13 cellular contexts compared by ENCODE assay signal in genomic region chr7:24560772-24561171, GRCh38. TPM values are rescaled to one million over a fixed set of nuclear protein-coding genes. Genes with fewer than 3 reads are reported as not detected.
DNase-seq lines count a peak whose midpoint lies in the region; ATAC-seq and TF ChIP-seq lines count a peak whose summit lies in the region.
"Had no signal": no experiment of that assay in that cellular context is flagged by ENCODE, and none has a peak within 500 bp of the region (broad histone marks: within the 10 kb centered on the region; RNA-seq: fewer than 3 reads in every experiment).

No MANE protein-coding gene starts in this region.

- no peak for DNase-seq in activated T-cell treated with anti-CD3 and anti-CD28 coated beads, Interleukin-2, amount 50 U/mL, for 72 hours
- DNase-seq in activated T-cell treated with anti-CD3 and anti-CD28 coated beads, Interleukin-2, amount 50 U/mL, for 24 hours, result no peak
- no peak for DNase-seq in CD8-positive, alpha-beta T cell
- DNase-seq in activated CD8-positive, alpha-beta T cell treated with anti-CD3 and anti-CD28 coated beads, Interleukin-2, amount 10 ng/mL, durations not matched to agents 7 days and 5 days, result peak; percentile 23
- DNase-seq in neural crest cell (ENCODE audit: low read depth, low spot score), result no peak
- no peak for DNase-seq in activated T-helper 2 cell treated with anti-CD3 and anti-CD28 coated beads, Interferon-gamma antibody, Interleukin-2, Interleukin-4, amounts not matched to agents 10 μg/mL and 5 μg/mL and 100 μg/mL, durations not matched to agents 14 hours and 24 hours and 36 hours (ENCODE audit: low spot score)
- no peak for DNase-seq in activated CD4-positive, alpha-beta memory T cell treated with anti-CD3 and anti-CD28 coated beads, Interleukin-2, amount 10 ng/mL, durations not matched to agents 7 days and 5 days
- DNase-seq: DMS79, NCI-H1694 treated with DMSO at 0.1 percent for 48 hours had no signal

- H3K27me3 Mint-ChIP-seq in activated T-cell treated with anti-CD3 and anti-CD28 coated beads, Interleukin-2, amount 50 U/mL, for 72 hours (ENCODE audit: low read depth), result peaks cover 3% of the 10 kb centered on the region
- no peaks in the 10 kb centered on the region for H3K27me3 Mint-ChIP-seq in activated T-cell treated with anti-CD3 and anti-CD28 coated beads, Interleukin-2, amount 50 U/mL, for 24 hours
- no peaks in the 10 kb centered on the region for H3K27me3 Mint-ChIP-seq in CD8-positive, alpha-beta T cell (ENCODE audit: low read depth)
- H3K27me3 Mint-ChIP-seq in activated CD8-positive, alpha-beta T cell treated with anti-CD3 and anti-CD28 coated beads, Interleukin-2, amount 10 ng/mL, durations not matched to agents 7 days and 5 days (ENCODE audit: low read depth), result peaks cover 8% of the 10 kb centered on the region
- no peaks in the 10 kb centered on the region for H3K27me3 Mint-ChIP-seq in neural crest cell (ENCODE audit: low read depth)
- H3K27me3 Mint-ChIP-seq in activated T-helper 2 cell treated with anti-CD3 and anti-CD28 coated beads, Interferon-gamma antibody, Interleukin-2, Interleukin-4, amounts not matched to agents 10 μg/mL and 5 μg/mL and 100 μg/mL, durations not matched to agents 14 hours and 24 hours and 36 hours (ENCODE audit: low read depth), result peaks cover 28% of the 10 kb centered on the region
- H3K27me3 Mint-ChIP-seq in activated CD4-positive, alpha-beta memory T cell treated with anti-CD3 and anti-CD28 coated beads, Interleukin-2, amount 10 ng/mL, durations not matched to agents 7 days and 5 days, result peaks cover 11% of the 10 kb centered on the region

- no peak overlapping the region for H3K4me3 ChIP-seq in CD8-positive, alpha-beta T cell (ENCODE audit: low read depth, low read length)
- H3K4me3 ChIP-seq: BLaER1, K562 had no signal

- H3K4me1 Mint-ChIP-seq in activated T-cell treated with anti-CD3 and anti-CD28 coated beads, Interleukin-2, amount 50 U/mL, for 72 hours (ENCODE audit: low read depth), result peaks cover 21% of the 10 kb centered on the region
- peaks cover 20% of the 10 kb centered on the region for H3K4me1 Mint-ChIP-seq in activated T-cell treated with anti-CD3 and anti-CD28 coated beads, Interleukin-2, amount 50 U/mL, for 24 hours (ENCODE audit: low read depth)
- H3K4me1 Mint-ChIP-seq in CD8-positive, alpha-beta T cell (ENCODE audit: low read depth), result peaks cover 18% of the 10 kb centered on the region
- peaks cover 14% of the 10 kb centered on the region for H3K4me1 Mint-ChIP-seq in activated CD8-positive, alpha-beta T cell treated with anti-CD3 and anti-CD28 coated beads, Interleukin-2, amount 10 ng/mL, durations not matched to agents 7 days and 5 days (ENCODE audit: low read depth)
- no peaks in the 10 kb centered on the region for H3K4me1 Mint-ChIP-seq in neural crest cell
- peaks cover 11% of the 10 kb centered on the region for H3K4me1 Mint-ChIP-seq in activated T-helper 2 cell treated with anti-CD3 and anti-CD28 coated beads, Interferon-gamma antibody, Interleukin-2, Interleukin-4, amounts not matched to agents 10 μg/mL and 5 μg/mL and 100 μg/mL, durations not matched to agents 14 hours and 24 hours and 36 hours (ENCODE audit: low read depth)
- H3K4me1 Mint-ChIP-seq in activated CD4-positive, alpha-beta memory T cell treated with anti-CD3 and anti-CD28 coated beads, Interleukin-2, amount 10 ng/mL, durations not matched to agents 7 days and 5 days, result peaks cover 9% of the 10 kb centered on the region

- no peaks in the 10 kb centered on the region for H3K36me3 ChIP-seq in CD8-positive, alpha-beta T cell (ENCODE audit: insufficient read depth, low read length)
- H3K36me3 ChIP-seq: BLaER1 had no signal

- CTCF ChIA-PET in CD8-positive, alpha-beta T cell (lab: Charles Lee), result no interaction called here
- CTCF ChIA-PET in activated CD8-positive, alpha-beta T cell treated with anti-CD3 and anti-CD28 coated beads, Interleukin-2, amount 10 ng/mL, durations not matched to agents 7 days and 5 days (lab: Charles Lee), result interaction anchor here (1.5 kb wide), 1 partner anchor 11 kb away, joined by 3 read pairs; no protein-coding TSS in a partner anchor
- CTCF ChIA-PET in activated CD4-positive, alpha-beta memory T cell treated with anti-CD3 and anti-CD28 coated beads, Interleukin-2, amount 10 ng/mL, durations not matched to agents 7 days and 5 days (lab: Charles Lee), result interaction anchor here (0.6 to 1.5 kb wide), 2 partner anchors 12 to 462 kb away, joined by 3 read pairs; partner anchors contain the start of gene PALS2

- peak overlapping the region; percentile 2 to 7 for H3K4me3 Mint-ChIP-seq in activated T-cell treated with anti-CD3 and anti-CD28 coated beads, Interleukin-2, amount 50 U/mL, for 72 hours
- H3K4me3 Mint-ChIP-seq in activated T-cell treated with anti-CD3 and anti-CD28 coated beads, Interleukin-2, amount 50 U/mL, for 24 hours, result no peak overlapping the region
- peak overlapping the region; percentile 30 for H3K4me3 Mint-ChIP-seq in CD8-positive, alpha-beta T cell
- H3K4me3 Mint-ChIP-seq in activated CD8-positive, alpha-beta T cell treated with anti-CD3 and anti-CD28 coated beads, Interleukin-2, amount 10 ng/mL, durations not matched to agents 7 days and 5 days, result no peak overlapping the region
- H3K4me3 Mint-ChIP-seq in neural crest cell, result no peak overlapping the region
- H3K4me3 Mint-ChIP-seq in activated T-helper 2 cell treated with anti-CD3 and anti-CD28 coated beads, Interferon-gamma antibody, Interleukin-2, Interleukin-4, amounts not matched to agents 10 μg/mL and 5 μg/mL and 100 μg/mL, durations not matched to agents 14 hours and 24 hours and 36 hours (ENCODE audit: low read depth), result no peak overlapping the region
- H3K4me3 Mint-ChIP-seq in activated CD4-positive, alpha-beta memory T cell treated with anti-CD3 and anti-CD28 coated beads, Interleukin-2, amount 10 ng/mL, durations not matched to agents 7 days and 5 days, result no peak overlapping the region

- ATAC-seq in activated T-cell treated with anti-CD3 and anti-CD28 coated beads, Interleukin-2, amount 50 U/mL, for 72 hours (replicated peaks in 1 of 2), result peak; percentile 72
- ATAC-seq in CD8-positive, alpha-beta T cell, result peak; percentile 74
- ATAC-seq in activated CD8-positive, alpha-beta T cell treated with anti-CD3 and anti-CD28 coated beads, Interleukin-2, amount 10 ng/mL, durations not matched to agents 7 days and 5 days, result peak; percentile 82
- no peak for ATAC-seq in GM18498 (IDR thresholded peaks at IDR 0.05; ENCODE audit: unreplicated experiment)
- ATAC-seq: K562, Panc1 had no signal

- H3K27ac ChIP-seq in CD8-positive, alpha-beta T cell (ENCODE audit: low read depth, low read length), result no peak overlapping the region
- H3K27ac ChIP-seq: BLaER1 had no signal

- no peaks in the 10 kb centered on the region for H3K27me3 ChIP-seq in CD8-positive, alpha-beta T cell (ENCODE audit: insufficient read depth, low read length)
- H3K27me3 ChIP-seq: BLaER1 had no signal

- POLR2A ChIA-PET in CD8-positive, alpha-beta T cell (lab: Charles Lee), result no interaction called here
- POLR2A ChIA-PET in activated CD8-positive, alpha-beta T cell treated with anti-CD3 and anti-CD28 coated beads, Interleukin-2, amount 10 ng/mL, durations not matched to agents 7 days and 5 days (lab: Charles Lee), result no interaction called here
- POLR2A ChIA-PET in activated CD4-positive, alpha-beta memory T cell treated with anti-CD3 and anti-CD28 coated beads, Interleukin-2, amount 10 ng/mL, durations not matched to agents 7 days and 5 days (lab: Charles Lee), result no interaction called here

- TF ChIP-seq CTCF in CD8-positive, alpha-beta T cell (IDR thresholded peaks at IDR 0.05), result no peak
- no peak for TF ChIP-seq CTCF in neural crest cell (conservative IDR thresholded peaks at IDR 0.05)

- no peaks in the 10 kb centered on the region for H3K9me3 Mint-ChIP-seq in activated T-cell treated with anti-CD3 and anti-CD28 coated beads, Interleukin-2, amount 50 U/mL, for 72 hours
- H3K9me3 Mint-ChIP-seq in activated T-cell treated with anti-CD3 and anti-CD28 coated beads, Interleukin-2, amount 50 U/mL, for 24 hours, result no peaks in the 10 kb centered on the region
- H3K9me3 Mint-ChIP-seq in CD8-positive, alpha-beta T cell, result no peaks in the 10 kb centered on the region
- H3K9me3 Mint-ChIP-seq in activated CD8-positive, alpha-beta T cell treated with anti-CD3 and anti-CD28 coated beads, Interleukin-2, amount 10 ng/mL, durations not matched to agents 7 days and 5 days (ENCODE audit: insufficient read depth), result no peaks in the 10 kb centered on the region
- H3K9me3 Mint-ChIP-seq in neural crest cell, result no peaks in the 10 kb centered on the region
- H3K9me3 Mint-ChIP-seq in activated T-helper 2 cell treated with anti-CD3 and anti-CD28 coated beads, Interferon-gamma antibody, Interleukin-2, Interleukin-4, amounts not matched to agents 10 μg/mL and 5 μg/mL and 100 μg/mL, durations not matched to agents 14 hours and 24 hours and 36 hours, result no peaks in the 10 kb centered on the region
- H3K9me3 Mint-ChIP-seq in activated CD4-positive, alpha-beta memory T cell treated with anti-CD3 and anti-CD28 coated beads, Interleukin-2, amount 10 ng/mL, durations not matched to agents 7 days and 5 days, result no peaks in the 10 kb centered on the region

- peak overlapping the region; percentile 34 for H3K27ac Mint-ChIP-seq in activated T-cell treated with anti-CD3 and anti-CD28 coated beads, Interleukin-2, amount 50 U/mL, for 72 hours
- no peak overlapping the region for H3K27ac Mint-ChIP-seq in activated T-cell treated with anti-CD3 and anti-CD28 coated beads, Interleukin-2, amount 50 U/mL, for 24 hours
- H3K27ac Mint-ChIP-seq in CD8-positive, alpha-beta T cell, result peak overlapping the region; percentile 34
- H3K27ac Mint-ChIP-seq in activated CD8-positive, alpha-beta T cell treated with anti-CD3 and anti-CD28 coated beads, Interleukin-2, amount 10 ng/mL, durations not matched to agents 7 days and 5 days, result no peak overlapping the region
- peak overlapping the region; percentile 83 for H3K27ac Mint-ChIP-seq in neural crest cell (ENCODE audit: unreplicated experiment)
- no peak overlapping the region for H3K27ac Mint-ChIP-seq in activated T-helper 2 cell treated with anti-CD3 and anti-CD28 coated beads, Interferon-gamma antibody, Interleukin-2, Interleukin-4, amounts not matched to agents 10 μg/mL and 5 μg/mL and 100 μg/mL, durations not matched to agents 14 hours and 24 hours and 36 hours
- no peak overlapping the region for H3K27ac Mint-ChIP-seq in activated CD4-positive, alpha-beta memory T cell treated with anti-CD3 and anti-CD28 coated beads, Interleukin-2, amount 10 ng/mL, durations not matched to agents 7 days and 5 days

- intact Hi-C loops in CD8-positive, alpha-beta T cell (cut with DNase I, micrococcal nuclease), result no loop called here
- intact Hi-C loops in activated T-helper 2 cell treated with anti-CD3 and anti-CD28 coated beads, Interferon-gamma antibody, Interleukin-2, Interleukin-4, amounts not matched to agents 10 μg/mL and 5 μg/mL and 100 μg/mL, durations not matched to agents 14 hours and 24 hours and 36 hours (cut with micrococcal nuclease), result no loop called here

- peaks cover 15% of the 10 kb centered on the region for H3K4me1 ChIP-seq in CD8-positive, alpha-beta T cell (ENCODE audit: insufficient read depth, low read length)
- H3K4me1 ChIP-seq: BLaER1 had no signal

- no peaks in the 10 kb centered on the region for H3K36me3 Mint-ChIP-seq in activated T-cell treated with anti-CD3 and anti-CD28 coated beads, Interleukin-2, amount 50 U/mL, for 72 hours (ENCODE audit: insufficient read depth in 2 of 2)
- H3K36me3 Mint-ChIP-seq in activated T-cell treated with anti-CD3 and anti-CD28 coated beads, Interleukin-2, amount 50 U/mL, for 24 hours (ENCODE audit: low read depth), result no peaks in the 10 kb centered on the region
- no peaks in the 10 kb centered on the region for H3K36me3 Mint-ChIP-seq in CD8-positive, alpha-beta T cell
- no peaks in the 10 kb centered on the region for H3K36me3 Mint-ChIP-seq in activated CD8-positive, alpha-beta T cell treated with anti-CD3 and anti-CD28 coated beads, Interleukin-2, amount 10 ng/mL, durations not matched to agents 7 days and 5 days (ENCODE audit: low read depth)
- H3K36me3 Mint-ChIP-seq in neural crest cell (ENCODE audit: low read depth), result no peaks in the 10 kb centered on the region
- H3K36me3 Mint-ChIP-seq in activated T-helper 2 cell treated with anti-CD3 and anti-CD28 coated beads, Interferon-gamma antibody, Interleukin-2, Interleukin-4, amounts not matched to agents 10 μg/mL and 5 μg/mL and 100 μg/mL, durations not matched to agents 14 hours and 24 hours and 36 hours (ENCODE audit: low read depth), result no peaks in the 10 kb centered on the region
- no peaks in the 10 kb centered on the region for H3K36me3 Mint-ChIP-seq in activated CD4-positive, alpha-beta memory T cell treated with anti-CD3 and anti-CD28 coated beads, Interleukin-2, amount 10 ng/mL, durations not matched to agents 7 days and 5 days (ENCODE audit: low read depth)

- H3K9me3 ChIP-seq in CD8-positive, alpha-beta T cell (ENCODE audit: low read length), result no peaks in the 10 kb centered on the region
- H3K9me3 ChIP-seq: BLaER1 had no signal

RNA-seq across cellular contexts. Expression of gene PALS2, which starts 12.5 kb away (rescaled TPM):
- 10 to 100 TPM; 20.5 to 26.9 TPM for total RNA-seq in activated T-cell treated with anti-CD3 and anti-CD28 coated beads, Interleukin-2, amount 50 U/mL, for 72 hours
- total RNA-seq in CD8-positive, alpha-beta T cell, result 10 to 100 TPM; 31.7 to 32.8 TPM
- 10 to 100 TPM; 13.5 to 20.7 TPM for total RNA-seq in activated CD8-positive, alpha-beta T cell treated with anti-CD3 and anti-CD28 coated beads, Interleukin-2, amount 10 ng/mL, durations not matched to agents 7 days and 5 days
- 35.8 and 37.9 TPM in 2 replicates for total RNA-seq in neural crest cell
- 30.6 and 35.2 TPM in 2 replicates for total RNA-seq in activated T-helper 2 cell treated with anti-CD3 and anti-CD28 coated beads, Interferon-gamma antibody, Interleukin-2, Interleukin-4, amounts not matched to agents 10 μg/mL and 5 μg/mL and 100 μg/mL, durations not matched to agents 14 hours and 24 hours and 36 hours
- total RNA-seq in activated CD4-positive, alpha-beta memory T cell treated with anti-CD3 and anti-CD28 coated beads, Interleukin-2, amount 10 ng/mL, durations not matched to agents 7 days and 5 days, result 10 to 100 TPM; 13.2 to 18.7 TPM

Comparison
In these comparisons a context has a peak if more than half of its experiments do, and no peak if none do; other contexts are left out.
1. H3K27ac Mint-ChIP-seq: peak in activated T-cell treated with anti-CD3 and anti-CD28 coated beads, Interleukin-2, amount 50 U/mL, for 72 hours (single experiment), CD8-positive, alpha-beta T cell (single experiment) and neural crest cell (single experiment); none in activated T-cell treated with anti-CD3 and anti-CD28 coated beads, Interleukin-2, amount 50 U/mL, for 24 hours (single experiment), activated CD8-positive, alpha-beta T cell treated with anti-CD3 and anti-CD28 coated beads, Interleukin-2, amount 10 ng/mL, durations not matched to agents 7 days and 5 days (single experiment), activated T-helper 2 cell treated with anti-CD3 and anti-CD28 coated beads, Interferon-gamma antibody, Interleukin-2, Interleukin-4, amounts not matched to agents 10 μg/mL and 5 μg/mL and 100 μg/mL, durations not matched to agents 14 hours and 24 hours and 36 hours (single experiment) and activated CD4-positive, alpha-beta memory T cell treated with anti-CD3 and anti-CD28 coated beads, Interleukin-2, amount 10 ng/mL, durations not matched to agents 7 days and 5 days (single experiment).
2. H3K4me3 Mint-ChIP-seq: peak in activated T-cell treated with anti-CD3 and anti-CD28 coated beads, Interleukin-2, amount 50 U/mL, for 72 hours (2 of 2) and CD8-positive, alpha-beta T cell (single experiment); none in activated T-cell treated with anti-CD3 and anti-CD28 coated beads, Interleukin-2, amount 50 U/mL, for 24 hours (single experiment), activated CD8-positive, alpha-beta T cell treated with anti-CD3 and anti-CD28 coated beads, Interleukin-2, amount 10 ng/mL, durations not matched to agents 7 days and 5 days (single experiment), neural crest cell (single experiment), activated T-helper 2 cell treated with anti-CD3 and anti-CD28 coated beads, Interferon-gamma antibody, Interleukin-2, Interleukin-4, amounts not matched to agents 10 μg/mL and 5 μg/mL and 100 μg/mL, durations not matched to agents 14 hours and 24 hours and 36 hours (single experiment) and activated CD4-positive, alpha-beta memory T cell treated with anti-CD3 and anti-CD28 coated beads, Interleukin-2, amount 10 ng/mL, durations not matched to agents 7 days and 5 days (single experiment).